9 cellular contexts compared by ENCODE assay signal in genomic region chr12:26122681-26123481, GRCh38. TPM values are rescaled to one million over a fixed set of nuclear protein-coding genes. Genes with fewer than 3 reads are reported as not detected.
A peak's percentile ranks its signal among the peaks of the same experiment; 100 is the strongest.
DNase-seq lines count a peak whose midpoint lies in the region; ATAC-seq and TF ChIP-seq lines count a peak whose summit lies in the region.
"Had no signal": no experiment of that assay in that cellular context is flagged by ENCODE, and none has a peak within 500 bp of the region (broad histone marks: within the 10 kb centered on the region; RNA-seq: fewer than 3 reads in every experiment).

No MANE protein-coding gene starts in this region.

- no peaks in the 10 kb centered on the region for H3K9me3 Mint-ChIP-seq in Caco-2 (ENCODE audit: unreplicated experiment)

- peaks cover 11% of the 10 kb centered on the region for H3K27me3 ChIP-seq in Caco-2 (replicated peaks; ENCODE audit: control insufficient read depth, insufficient read depth, low read length)
- H3K27me3 ChIP-seq in adipocyte (replicated peaks; ENCODE audit: control insufficient read depth, insufficient read depth, low read length), result no peaks in the 10 kb centered on the region

- peaks cover 8% of the 10 kb centered on the region for H3K36me3 Mint-ChIP-seq in Caco-2 (ENCODE audit: insufficient read depth, unreplicated experiment)

- H3K4me1 ChIP-seq in Caco-2, result peaks cover 21% of the 10 kb centered on the region
- peaks cover 48% of the 10 kb centered on the region for H3K4me1 ChIP-seq in adipocyte (ENCODE audit: control insufficient read depth, insufficient read depth, low read length)

- intact Hi-C loops in Caco-2 (cut with micrococcal nuclease; ENCODE audit: unreplicated experiment), result loop anchor here (2.0 to 5.0 kb wide), 3 partner anchors 152 to 509 kb away; no protein-coding TSS in a partner anchor
- intact Hi-C loops in cardiac septum (cut with DNase I), result loop anchor here (1.0 to 10.0 kb wide), 2 partner anchors 73 to 492 kb away; no protein-coding TSS in a partner anchor

- TF ChIP-seq CTCF in Caco-2 (IDR thresholded peaks at IDR 0.05; ENCODE audit: insufficient read depth in 1 of 2, low read depth in 1 of 2, low read length in 1 of 2, severe bottlenecking in 1 of 2, unreplicated experiment in 1 of 2), result peak in 1 of 2 experiments; percentile 17
- no peak for TF ChIP-seq CTCF in omental fat pad (IDR thresholded peaks at IDR 0.05)

- H3K4me3 Mint-ChIP-seq in Caco-2 (ENCODE audit: unreplicated experiment), result peak overlapping the region; percentile 75

- peaks cover 28% of the 10 kb centered on the region for H3K27me3 Mint-ChIP-seq in Caco-2 (ENCODE audit: insufficient read depth, unreplicated experiment)

- H3K4me3 ChIP-seq in Caco-2 (ENCODE audit: low read depth, low read length), result peak overlapping the region; percentile 52
- H3K4me3 ChIP-seq in adipocyte (ENCODE audit: low read length), result peak overlapping the region; percentile 79

- POLR2A ChIA-PET in Caco-2 (lab: Charles Lee), result no interaction called here

- H3K9ac ChIP-seq in adipocyte (ENCODE audit: low read length), result peak overlapping the region; percentile 83

- CTCF ChIA-PET in Caco-2 (lab: Charles Lee), result interaction anchor here (0.7 to 3.1 kb wide), 8 partner anchors 8 to 579 kb away, joined by 3 to 12 read pairs (median 5); no protein-coding TSS in a partner anchor

- BruUV-seq in Caco-2 (replicated peaks; lab: Mats Ljungman, UMichigan), result no TSS peak

- H3K9me3 ChIP-seq in Caco-2 (no peaks in the 10 kb centered on the region), adipocyte (ENCODE audit: control insufficient read depth, low read length) (no peaks in the 10 kb centered on the region)

- ATAC-seq in GM21723 (IDR thresholded peaks at IDR 0.05; ENCODE audit: unreplicated experiment), result peak; percentile 25
- peak; percentile 62 for ATAC-seq in omental fat pad (ENCODE audit: low FRiP score)
- ATAC-seq in GM21390 (IDR thresholded peaks at IDR 0.05; ENCODE audit: unreplicated experiment), result no peak
- no peak for ATAC-seq in esophagus mucosa

- DNase-seq in Caco-2 (peak in 1 of 2 experiments; percentile 68), NCI-H69 (lab: John Stamatoyannopoulos, UW) (peak; percentile 28), adipocyte (ENCODE audit: low read depth) (peak; percentile 81), cardiac septum (ENCODE audit: low spot score) (peak; percentile 78), omental fat pad (ENCODE audit: low spot score) (peak; percentile 64)

- H3K4me1 Mint-ChIP-seq in Caco-2 (ENCODE audit: low read depth, unreplicated experiment), result peaks cover 28% of the 10 kb centered on the region

- no peaks in the 10 kb centered on the region for H3K36me3 ChIP-seq in Caco-2 (ENCODE audit: control insufficient read depth, insufficient read depth, low read length)
- no peaks in the 10 kb centered on the region for H3K36me3 ChIP-seq in adipocyte (ENCODE audit: control insufficient read depth, insufficient read depth, low read length, severe bottlenecking)

- H3K27ac Mint-ChIP-seq in Caco-2 (ENCODE audit: unreplicated experiment), result no peak overlapping the region

RNA-seq across cellular contexts. Expression of gene BHLHE41, which starts 2.0 kb away (rescaled TPM):
- total RNA-seq in Caco-2 (2022) (3.2 and 4.4 TPM in 2 replicates), cardiac septum (33.3 TPM), omental fat pad (1 to 10 TPM; 4.6 to 7.5 (median 5.2) TPM), esophagus mucosa (5.8 TPM)
- total RNA-seq: T-helper 2 cell treated with Interferon-gamma antibody and Interleukin-4, amounts not matched to agents 100 ng/mL and 5 ng/mL, for 36 hours had no signal

Comparison
In these comparisons a context has a peak if more than half of its experiments do, and no peak if none do; other contexts are left out.
1. ATAC-seq: peak in GM21723 (single experiment) and omental fat pad (single experiment); none in GM21390 (single experiment) and esophagus mucosa (single experiment).